Comparison of ENCODE assay signal across 8 cellular contexts in genomic region chr11:67316882-67317364, GRCh38. TPM values are rescaled to one million over a fixed set of nuclear protein-coding genes. Genes with fewer than 3 reads are reported as not detected.
DNase-seq lines count a peak whose midpoint lies in the region; ATAC-seq and TF ChIP-seq lines count a peak whose summit lies in the region.

No MANE protein-coding gene starts in this region.

- H3K4me3 Mint-ChIP-seq in WTC11, result peak overlapping the region; percentile 91
- peak overlapping the region; percentile 99 for H3K4me3 Mint-ChIP-seq in glutamatergic neuron (ENCODE audit: unreplicated experiment)

- no peaks in the 10 kb centered on the region for H3K4me1 ChIP-seq in rectal smooth muscle tissue (ENCODE audit: control insufficient read depth, insufficient read depth, low read length)

- H3K9me3 Mint-ChIP-seq in WTC11 (no peaks in the 10 kb centered on the region), glutamatergic neuron (ENCODE audit: unreplicated experiment) (peaks cover 3% of the 10 kb centered on the region)

- TF ChIP-seq CTCF in WTC11 (IDR thresholded peaks at IDR 0.05) (no peak), glutamatergic neuron (IDR thresholded peaks at IDR 0.05; ENCODE audit: partially characterized antibody, unreplicated experiment) (no peak)

- CTCF ChIA-PET in WTC11 (lab: Charles Lee), result interaction anchor here (0.6 to 5.4 kb wide), 51 partner anchors 9 to 349 kb away, joined by 3 to 122 read pairs (median 6); partner anchors contain the start of genes ANKRD13D, CLCF1, GRK2 and KDM2A

- H3K36me3 ChIP-seq in rectal smooth muscle tissue (ENCODE audit: control insufficient read depth, insufficient read depth, low read length), result no peaks in the 10 kb centered on the region

- POLR2A ChIA-PET in WTC11 (lab: Charles Lee), result interaction anchor here (0.6 to 1.4 kb wide), 7 partner anchors 14 to 694 kb away, joined by 3 to 10 read pairs (median 4); partner anchors contain the start of genes GRK2, POLD4 and SSH3

- no peaks in the 10 kb centered on the region for H3K36me3 Mint-ChIP-seq in WTC11
- no peaks in the 10 kb centered on the region for H3K36me3 Mint-ChIP-seq in glutamatergic neuron (ENCODE audit: unreplicated experiment)

- peak overlapping the region; percentile 82 for H3K27ac ChIP-seq in rectal smooth muscle tissue (ENCODE audit: low read depth, low read length)

- peak overlapping the region; percentile 85 for H3K4me3 ChIP-seq in rectal smooth muscle tissue (ENCODE audit: low read length)

- ATAC-seq in HG03108 (IDR thresholded peaks at IDR 0.05; ENCODE audit: unreplicated experiment), result peak; percentile 17
- no peak for ATAC-seq in WTC11
- ATAC-seq in HG02885 (IDR thresholded peaks at IDR 0.05; ENCODE audit: poor library complexity, unreplicated experiment), result no peak

- peaks cover 5% of the 10 kb centered on the region for H3K4me1 Mint-ChIP-seq in WTC11
- no peaks in the 10 kb centered on the region for H3K4me1 Mint-ChIP-seq in glutamatergic neuron (ENCODE audit: low read depth, unreplicated experiment)

- DNase-seq in NCI-H748 treated with DMSO at 0.1 percent for 48 hours (lab: John Stamatoyannopoulos, UW), result peak; percentile 78
- DNase-seq in NCI-H748 (lab: John Stamatoyannopoulos, UW; ENCODE audit: unreplicated experiment), result no peak
- no peak for DNase-seq in WTC11 (ENCODE audit: low spot score)
- no peak for DNase-seq in glutamatergic neuron
- no peak for DNase-seq in NOMO-1 (lab: John Stamatoyannopoulos, UW; ENCODE audit: unreplicated experiment in 2 of 2)

- H3K27me3 Mint-ChIP-seq in WTC11 (ENCODE audit: low read depth), result peaks cover 41% of the 10 kb centered on the region
- H3K27me3 Mint-ChIP-seq in glutamatergic neuron (ENCODE audit: unreplicated experiment), result peaks cover 3% of the 10 kb centered on the region

- peak overlapping the region; percentile 86 for H3K9ac ChIP-seq in rectal smooth muscle tissue (ENCODE audit: low read length)

- H3K27ac Mint-ChIP-seq in WTC11, result peak overlapping the region; percentile 79
- H3K27ac Mint-ChIP-seq in glutamatergic neuron (ENCODE audit: unreplicated experiment), result peak overlapping the region; percentile 68

- H3K27me3 ChIP-seq in rectal smooth muscle tissue (ENCODE audit: control insufficient read depth, insufficient read depth, low read length), result no peaks in the 10 kb centered on the region

TF ChIP-seq in WTC11, 78 proteins besides CTCF, POLR2A, EP300 and RAD21:
- no peak for TF ChIP-seq ZNF532 (CRISPR knock-in tag; IDR thresholded peaks at IDR 0.05; ENCODE audit: borderline replicate concordance)
- peak; percentile 15; the same call in 1 of the 2 replicates for TF ChIP-seq ELF4 (CRISPR knock-in tag; IDR thresholded peaks at IDR 0.05; ENCODE audit: low read depth)
- TF ChIP-seq ETV6 (CRISPR knock-in tag; IDR thresholded peaks at IDR 0.05), result no peak
- TF ChIP-seq ARID4B (CRISPR knock-in tag; IDR thresholded peaks at IDR 0.05; ENCODE audit: borderline replicate concordance), result 0 out of 2 replicates have a peak, but pooled peaks have one; percentile 58
- no peak for TF ChIP-seq PRDM15 (CRISPR knock-in tag; IDR thresholded peaks at IDR 0.05)
- TF ChIP-seq ZBTB21 (CRISPR knock-in tag; IDR thresholded peaks at IDR 0.05; ENCODE audit: borderline replicate concordance), result no peak
- 0 out of 2 replicates have a peak, but pooled peaks have one; percentile 15 for TF ChIP-seq ZNF121 (CRISPR knock-in tag; IDR thresholded peaks at IDR 0.05)

RNA-seq across cellular contexts. Expression of gene SSH3, which starts 13.6 kb away (rescaled TPM):
- total RNA-seq in WTC11 (2021) (34.8 to 43.4 TPM (median 42.3 TPM) in 3 replicates), glutamatergic neuron (ENCODE audit: unreplicated experiment) (8.3 TPM)

RNA-seq across cellular contexts. Expression of gene ANKRD13D, which starts 27.8 kb away (rescaled TPM):
- total RNA-seq in WTC11 (2021) (36.8 to 55.5 TPM (median 42.4 TPM) in 3 replicates), glutamatergic neuron (ENCODE audit: unreplicated experiment) (109 TPM)

RNA-seq across cellular contexts. Expression of gene POLD4, which starts 36.4 kb away (rescaled TPM):
- total RNA-seq in WTC11 (2021) (30.3 to 38.3 TPM (median 37.7 TPM) in 3 replicates), glutamatergic neuron (ENCODE audit: unreplicated experiment) (15.4 TPM)

RNA-seq across cellular contexts. Expression of gene GRK2, which starts 50.6 kb away (rescaled TPM):
- total RNA-seq in WTC11 (2021) (59.4 to 68.1 TPM (median 61.4 TPM) in 3 replicates), glutamatergic neuron (ENCODE audit: unreplicated experiment) (52.2 TPM)

RNA-seq across cellular contexts. Expression of gene CLCF1, which starts 56.5 kb away (rescaled TPM):
- total RNA-seq in WTC11 (2021) (0.48 to 0.92 TPM (median 0.92 TPM) in 3 replicates), glutamatergic neuron (ENCODE audit: unreplicated experiment) (not detected)
